Comparison of ENCODE assay signal across 1 cellular context in genomic region chr14:20454359-20454644, GRCh38.
A peak's percentile ranks its signal among the peaks of the same experiment; 100 is the strongest.
TF ChIP-seq lines count a peak whose summit lies in the region.

No MANE protein-coding gene starts in this region.

TF ChIP-seq in K562, 482 proteins besides CTCF, POLR2A, EP300 and RAD21:
- no peak for TF ChIP-seq FOXP1 (CRISPR knock-in tag; IDR thresholded peaks at IDR 0.05)
- TF ChIP-seq PRDM10 (IDR thresholded peaks at IDR 0.05; ENCODE audit: partially characterized antibody), result no peak
- no peak for TF ChIP-seq SMARCE1 (IDR thresholded peaks at IDR 0.05)
- TF ChIP-seq, protein P1, sequence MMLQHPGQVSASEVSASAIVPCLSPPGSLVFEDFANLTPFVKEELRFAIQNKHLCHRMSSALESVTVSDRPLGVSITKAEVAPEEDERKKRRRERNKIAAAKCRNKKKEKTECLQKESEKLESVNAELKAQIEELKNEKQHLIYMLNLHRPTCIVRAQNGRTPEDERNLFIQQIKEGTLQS (IDR thresholded peaks at IDR 0.05), result peak; percentile 55
- TF ChIP-seq, protein P1 (CRISPR knock-in tag; conservative IDR thresholded peaks at IDR 0.05), result no peak
- peak in 1 of 2 experiments; percentile 21; a peak in 1 of 4 replicates for TF ChIP-seq NRF1 (conservative IDR thresholded peaks at IDR 0.05 in 1 of 2, IDR thresholded peaks at IDR 0.05 in 1 of 2)
- no peak for TF ChIP-seq CEBPG (CRISPR knock-in tag; IDR thresholded peaks at IDR 0.05)
- 0 out of 4 replicates have a peak, but pooled peaks of 1 of the 2 experiments have one; percentile 11 for TF ChIP-seq CEBPG (tag; conservative IDR thresholded peaks at IDR 0.05 in 1 of 2, IDR thresholded peaks at IDR 0.05 in 1 of 2)
- no peak for TF ChIP-seq SOX6 (IDR thresholded peaks at IDR 0.05)
- no peak for TF ChIP-seq ZNF584 (CRISPR knock-in tag; IDR thresholded peaks at IDR 0.05; ENCODE audit: low read depth)
- no peak for TF ChIP-seq PTRF (tag; IDR thresholded peaks at IDR 0.05)
- TF ChIP-seq ZBTB40 (IDR thresholded peaks at IDR 0.05), result peak; percentile 34; the same call in 1 of the 2 replicates
- no peak for TF ChIP-seq ZBTB40 (CRISPR knock-in tag; IDR thresholded peaks at IDR 0.05)
- TF ChIP-seq ZNF766 (CRISPR knock-in tag; conservative IDR thresholded peaks at IDR 0.05), result no peak
- no peak for TF ChIP-seq ARID2 (IDR thresholded peaks at IDR 0.05)
- TF ChIP-seq ZNF274 (IDR thresholded peaks at IDR 0.05; ENCODE audit: borderline replicate concordance, low read depth, low read length), result no peak
- no peak for TF ChIP-seq E2F8 (IDR thresholded peaks at IDR 0.05; ENCODE audit: low read depth, partially characterized antibody)
- TF ChIP-seq GABPB2 (CRISPR knock-in tag; conservative IDR thresholded peaks at IDR 0.05), result no peak
- peak; percentile 23; the same call in 1 of the 2 replicates for TF ChIP-seq CREM (IDR thresholded peaks at IDR 0.05; ENCODE audit: low read depth)
- no peak for TF ChIP-seq ZNF696 (CRISPR knock-in tag; conservative IDR thresholded peaks at IDR 0.05)
- no peak for TF ChIP-seq BCL6 (CRISPR knock-in tag; IDR thresholded peaks at IDR 0.05)
- no peak for TF ChIP-seq HDAC6 (IDR thresholded peaks at IDR 0.05; ENCODE audit: low read depth, low read length)
- no peak for TF ChIP-seq ZNF512 (tag; IDR thresholded peaks at IDR 0.05)
- no peak for TF ChIP-seq KLF16 (IDR thresholded peaks at IDR 0.05)
